Comparison of ENCODE assay signal across 9 cellular contexts in genomic region chr2:37916512-37917082, GRCh38.
DNase-seq lines count a peak whose midpoint lies in the region; ATAC-seq and TF ChIP-seq lines count a peak whose summit lies in the region.
"Had no signal": no experiment of that assay in that cellular context is flagged by ENCODE, and none has a peak within 500 bp of the region (broad histone marks: within the 10 kb centered on the region; RNA-seq: fewer than 3 reads in every experiment).

No MANE protein-coding gene starts in this region.

- H3K9me3 ChIP-seq in stomach smooth muscle (ENCODE audit: control insufficient read depth in 2 of 2, low read length in 2 of 2) = no peaks in the 10 kb centered on the region

- DNase-seq in GM03348 (ENCODE audit: low spot score) (peak; percentile 77), astrocyte of the cerebellum (ENCODE audit: low read depth) (peak; percentile 98), hepatic stellate cell (ENCODE audit: low spot score) (peak; percentile 35), cerebellar nuclear complex (lab: John Stamatoyannopoulos, UW) (no peak), foreskin melanocyte (no peak)
- no peak for DNase-seq in stimulated activated CD4-positive, alpha-beta T cell treated with anti-CD3 and anti-CD28 coated beads, Interleukin-1b, Interleukin-23, amount 100 ng/mL, for 48 hours

- ATAC-seq in HG03432 (IDR thresholded peaks at IDR 0.05; ENCODE audit: unreplicated experiment) = no peak

- peak overlapping the region; percentile 69 for H3K27ac ChIP-seq in stomach smooth muscle (ENCODE audit: low read length)
- H3K27ac ChIP-seq: neural progenitor cell had no signal

- peak overlapping the region in 1 of 2 donors; percentile 37 for H3K9ac ChIP-seq in stomach smooth muscle (ENCODE audit: low read length in 2 of 2)
- H3K9ac ChIP-seq: neural progenitor cell had no signal

- H3K4me3 ChIP-seq in astrocyte of the cerebellum (ENCODE audit: low read depth, low read length) (no peak overlapping the region), stomach smooth muscle (ENCODE audit: low read length in 2 of 2) (peak overlapping the region; percentile 45 to 47)
- H3K4me3 ChIP-seq: neural progenitor cell had no signal

- H3K27me3 ChIP-seq in stomach smooth muscle (ENCODE audit: control insufficient read depth in 1 of 2, insufficient read depth in 2 of 2, low read length in 2 of 2) = no peaks in the 10 kb centered on the region
- H3K27me3 ChIP-seq: neural progenitor cell had no signal

- in situ Hi-C loops in astrocyte of the cerebellum (cut with HindIII; ENCODE audit: low sequenced_read_pairs) = no loop called here

- no peak for TF ChIP-seq CTCF in astrocyte of the cerebellum (IDR thresholded peaks at IDR 0.05; ENCODE audit: low read depth, low read length, missing control alignments)

- H3K4me1 ChIP-seq in stomach smooth muscle (ENCODE audit: control insufficient read depth, insufficient read depth, low read length) = peaks cover 12% of the 10 kb centered on the region
- H3K4me1 ChIP-seq: neural progenitor cell had no signal

- no peaks in the 10 kb centered on the region for H3K36me3 ChIP-seq in stomach smooth muscle (ENCODE audit: control insufficient read depth in 2 of 2, insufficient read depth in 2 of 2, low read length in 2 of 2)
- H3K36me3 ChIP-seq: neural progenitor cell had no signal

Comparison
In these comparisons a context has a peak if more than half of its experiments do, and no peak if none do; other contexts are left out.
1. DNase-seq: peak in GM03348 (single experiment), astrocyte of the cerebellum (single experiment) and hepatic stellate cell (single experiment); none in cerebellar nuclear complex (0 of 2), foreskin melanocyte (single experiment) and stimulated activated CD4-positive, alpha-beta T cell treated with anti-CD3 and anti-CD28 coated beads, Interleukin-1b, Interleukin-23, amount 100 ng/mL, for 48 hours (single experiment).